Comparison of ENCODE assay signal across 25 cellular contexts in the genomic region with DNA sequence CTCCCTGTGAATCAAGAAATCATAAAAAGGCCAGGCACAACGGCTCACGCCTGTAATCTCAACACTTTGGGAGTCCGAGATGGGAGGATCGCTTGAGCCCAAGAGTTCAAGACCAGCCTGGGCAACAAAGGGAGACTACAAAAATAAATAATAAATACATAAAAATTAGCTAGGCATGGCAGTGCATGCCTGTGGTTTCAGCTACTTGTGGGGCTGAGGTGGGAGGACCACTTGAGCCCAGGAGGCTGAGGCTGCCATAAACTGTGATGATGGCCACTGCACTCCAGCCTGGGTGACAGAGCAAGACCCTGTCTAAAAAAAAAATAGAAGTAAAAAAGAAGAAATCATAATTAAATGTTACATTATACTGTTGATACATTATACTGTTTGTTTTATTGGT.
"Had no signal": no experiment of that assay in that cellular context is flagged by ENCODE, and none has a peak within 500 bp of the region (broad histone marks: within the 10 kb centered on the region; RNA-seq: fewer than 3 reads in every experiment).

No MANE protein-coding gene starts in this region.

- H3K36me3 Mint-ChIP-seq: stimulated activated effector memory CD8-positive, alpha-beta T cell treated with anti-CD3 and anti-CD28 coated beads, Interleukin-12 subunit alpha, Interleukin-12 subunit beta, amount 100 ng/mL, for 72 hours had no signal

- H3K9me3 ChIP-seq: left lung, lower lobe of right lung, pancreas, prostate gland, spleen, suprapubic skin, thoracic aorta, tibial artery, upper lobe of right lung, uterus had no signal

- H3K27me3 ChIP-seq: left lung, pancreas, spleen, suprapubic skin, tibial artery, upper lobe of right lung, uterus had no signal

- H3K27me3 Mint-ChIP-seq: naive thymus-derived CD8-positive, alpha-beta T cell; stimulated activated naive CD8-positive, alpha-beta T cell treated with anti-CD3 and anti-CD28 coated beads, Interleukin-15, Interleukin-2, amounts not matched to agents 100 ng/mL and 50 ng/mL, for 24 hours had no signal

- H3K4me1 Mint-ChIP-seq: nephron; neural crest cell; stimulated activated effector memory CD8-positive, alpha-beta T cell treated with anti-CD3 and anti-CD28 coated beads, Interleukin-12 subunit alpha, Interleukin-12 subunit beta, amount 100 ng/mL, for 72 hours had no signal

- DNase-seq: left colon; left lung; lower lobe of right lung; mammary epithelial cell; naive thymus-derived CD8-positive, alpha-beta T cell; nucleus accumbens; pancreas; posterior cingulate gyrus; retina; right cardiac atrium; small intestine; spleen; stimulated activated CD4-positive, alpha-beta T cell treated with anti-CD3 and anti-CD28 coated beads, Interleukin-4, amount 100 ng/mL, for 24 hours; stimulated activated naive CD4-positive, alpha-beta T cell; tibial artery; trophoblast cell; upper lobe of right lung; uterus had no signal

- H3K4me3 ChIP-seq: left lung, lower lobe of right lung, pancreas, prostate gland, spleen, suprapubic skin, thoracic aorta, tibial artery, upper lobe of right lung, uterus had no signal

- H3K4me1 ChIP-seq: left lung, lower lobe of right lung, pancreas, prostate gland, spleen, suprapubic skin, upper lobe of right lung, uterus had no signal

- H3K27ac ChIP-seq: left lung, lower lobe of right lung, pancreas, prostate gland, spleen, suprapubic skin, tibial artery, upper lobe of right lung, uterus had no signal

- H3K4me3 Mint-ChIP-seq: naive thymus-derived CD8-positive, alpha-beta T cell; nephron; neural crest cell; stimulated activated effector memory CD8-positive, alpha-beta T cell treated with anti-CD3 and anti-CD28 coated beads, Interleukin-12 subunit alpha, Interleukin-12 subunit beta, amount 100 ng/mL, for 72 hours; stimulated activated naive CD8-positive, alpha-beta T cell treated with anti-CD3 and anti-CD28 coated beads, Interleukin-15, Interleukin-2, amounts not matched to agents 100 ng/mL and 50 ng/mL, for 24 hours had no signal

- H3K27ac Mint-ChIP-seq: naive thymus-derived CD8-positive, alpha-beta T cell; nephron; stimulated activated effector memory CD8-positive, alpha-beta T cell treated with anti-CD3 and anti-CD28 coated beads, Interleukin-12 subunit alpha, Interleukin-12 subunit beta, amount 100 ng/mL, for 72 hours; stimulated activated naive CD8-positive, alpha-beta T cell treated with anti-CD3 and anti-CD28 coated beads, Interleukin-15, Interleukin-2, amounts not matched to agents 100 ng/mL and 50 ng/mL, for 24 hours had no signal

- H3K36me3 ChIP-seq: prostate gland, thoracic aorta, uterus had no signal

- H3K9me3 Mint-ChIP-seq: naive thymus-derived CD8-positive, alpha-beta T cell; nephron; neural crest cell; stimulated activated effector memory CD8-positive, alpha-beta T cell treated with anti-CD3 and anti-CD28 coated beads, Interleukin-12 subunit alpha, Interleukin-12 subunit beta, amount 100 ng/mL, for 72 hours; stimulated activated naive CD8-positive, alpha-beta T cell treated with anti-CD3 and anti-CD28 coated beads, Interleukin-15, Interleukin-2, amounts not matched to agents 100 ng/mL and 50 ng/mL, for 24 hours had no signal
